In genomic region chr2:7037340-7038333, GRCh38 we compare ENCODE assay signal across 8 cellular contexts.
DNase-seq lines count a peak whose midpoint lies in the region; ATAC-seq and TF ChIP-seq lines count a peak whose summit lies in the region.

No MANE protein-coding gene starts in this region.

- H3K4me1 ChIP-seq in testis: no peaks in the 10 kb centered on the region

- ATAC-seq in GM18873 (IDR thresholded peaks at IDR 0.05; ENCODE audit: low FRiP score, unreplicated experiment) (peak; percentile 83), HG03108 (IDR thresholded peaks at IDR 0.05; ENCODE audit: unreplicated experiment) (peak; percentile 88), esophagus mucosa (peak; percentile 81), natural killer cell (peak; percentile 70 to 84 (median 80))

- H3K9me3 Mint-ChIP-seq in natural killer cell: no peaks in the 10 kb centered on the region

- peaks cover 7% of the 10 kb centered on the region for H3K36me3 Mint-ChIP-seq in natural killer cell

- TF ChIP-seq POLR2A in testis (IDR thresholded peaks at IDR 0.05): no peak

- H3K27me3 Mint-ChIP-seq in natural killer cell (ENCODE audit: low read depth in 2 of 2): no peaks in the 10 kb centered on the region

- H3K27ac Mint-ChIP-seq in natural killer cell: no peak overlapping the region

- H3K4me1 Mint-ChIP-seq in natural killer cell: peaks cover 0 to 13% of the 10 kb centered on the region in 2 donors

- no peak overlapping the region for H3K27ac ChIP-seq in testis

- TF ChIP-seq CTCF in natural killer cell (IDR thresholded peaks at IDR 0.05) (peak; percentile 69), testis (IDR thresholded peaks at IDR 0.05) (peak; percentile 36 to 66 (median 61))

- 70 to 85% methylated on average over 18 of the region's 18 CpGs for WGBS in testis, 2 donors

- no peaks in the 10 kb centered on the region for H3K36me3 ChIP-seq in testis (ENCODE audit: low read depth, missing control alignments)

- H3K27me3 ChIP-seq in testis: no peaks in the 10 kb centered on the region

- H3K4me3 Mint-ChIP-seq in natural killer cell: no peak overlapping the region

- intact Hi-C loops in natural killer cell (cut with micrococcal nuclease): no loop called here
- intact Hi-C loops in testis (cut with DNase I; ENCODE audit: low total_unique reads): no loop called here

- H3K9me3 ChIP-seq in testis: no peaks in the 10 kb centered on the region

- DNase-seq in C1 segment of cervical spinal cord (lab: John Stamatoyannopoulos, UW) (peak in 12 of 14 donors; percentile 36 to 71 (median 55)), NCI-H774 (lab: John Stamatoyannopoulos, UW) (peak; percentile 67), natural killer cell (peak; percentile 30), testis (peak; percentile 81)
- DNase-seq in activated CD8-positive, alpha-beta memory T cell treated with anti-CD3 and anti-CD28 coated beads, Interleukin-2, amount 50 U/mL, for 48 hours: peak; percentile 63

- no peak overlapping the region for H3K4me3 ChIP-seq in testis

Comparison
In these comparisons a context has a peak if more than half of its experiments do, and no peak if none do; other contexts are left out.
1. DNase-seq: peak in every context shown above with its lines; median percentile 81 in testis; 67 in NCI-H774; 63 in activated CD8-positive, alpha-beta memory T cell treated with anti-CD3 and anti-CD28 coated beads, Interleukin-2, amount 50 U/mL, for 48 hours; 55 in C1 segment of cervical spinal cord; 30 in natural killer cell.